24 cellular contexts compared by ENCODE assay signal in the genomic region with DNA sequence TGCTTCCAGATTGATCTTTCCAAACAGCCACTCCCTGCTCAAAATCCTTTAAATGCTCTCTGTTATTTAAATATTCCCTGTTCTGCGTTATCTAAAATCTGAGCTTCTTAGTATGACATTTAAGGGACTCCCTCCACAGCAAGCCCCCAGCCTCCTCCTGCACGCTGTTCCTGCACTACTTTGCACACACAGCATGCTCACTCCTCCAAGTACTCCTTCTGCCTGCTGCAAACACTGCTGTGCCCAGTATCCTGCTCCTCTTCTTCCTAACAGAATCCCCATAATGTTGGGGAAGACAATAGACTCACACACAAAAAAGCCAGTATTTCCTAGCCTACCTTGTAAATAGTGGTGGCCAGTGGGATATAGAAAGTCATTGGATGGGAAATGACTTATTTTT.
"Had no signal": no experiment of that assay in that cellular context is flagged by ENCODE, and none has a peak within 500 bp of the region (broad histone marks: within the 10 kb centered on the region; RNA-seq: fewer than 3 reads in every experiment).

No MANE protein-coding gene starts in this region.

- H3K4me3 ChIP-seq: coronary artery, lower lobe of right lung, testis, uterus had no signal

- H3K9me3 ChIP-seq: lower lobe of right lung, right atrium auricular region, testis, uterus had no signal

- H3K36me3 Mint-ChIP-seq: activated naive CD8-positive, alpha-beta T cell; natural killer cell treated with Interleukin-12 subunit alpha and Interleukin-12 subunit beta and Interleukin-15 and Interleukin-18, amount 100 ng/mL, for 72 hours had no signal

- H3K9me3 Mint-ChIP-seq: T-helper 2 cell treated with Interferon-gamma antibody and Interleukin-4, amounts not matched to agents 5 μg/mL and 100 μg/mL, for 36 hours had no signal

- H3K36me3 ChIP-seq: lower lobe of right lung, right atrium auricular region, uterus had no signal

- H3K4me3 Mint-ChIP-seq: activated naive CD8-positive, alpha-beta T cell; natural killer cell treated with Interleukin-12 subunit alpha and Interleukin-12 subunit beta and Interleukin-15 and Interleukin-18, amount 100 ng/mL, for 72 hours; T-helper 2 cell treated with Interferon-gamma antibody and Interleukin-4, amounts not matched to agents 5 μg/mL and 100 μg/mL, for 36 hours had no signal

- H3K27ac Mint-ChIP-seq: activated naive CD8-positive, alpha-beta T cell; natural killer cell treated with Interleukin-12 subunit alpha and Interleukin-12 subunit beta and Interleukin-15 and Interleukin-18, amount 100 ng/mL, for 72 hours; T-helper 2 cell treated with Interferon-gamma antibody and Interleukin-4, amounts not matched to agents 5 μg/mL and 100 μg/mL, for 36 hours had no signal

- DNase-seq: activated CD4-positive, alpha-beta T cell treated with anti-CD3 and anti-CD28 coated beads for 4 hours; activated CD4-positive, alpha-beta T cell treated with anti-CD3 and anti-CD28 coated beads, Interleukin-2, amount 50 U/mL, for 4 hours; activated effector memory CD4-positive, alpha-beta T cell treated with Interleukin-2 at 50 U/mL for 16 hours; activated naive CD4-positive, alpha-beta T cell treated with Interleukin-2 at 50 U/mL for 16 hours; activated T-cell treated with anti-CD3 and anti-CD28 coated beads for 4 hours; anterior cingulate cortex; dorsolateral prefrontal cortex; effector memory CD4-positive, alpha-beta T cell; hippocampal formation; lower lobe of right lung; occipital lobe; stimulated activated CD4-positive, alpha-beta T cell treated with anti-CD3 and anti-CD28 coated beads, Interleukin-12 subunit alpha, Interleukin-12 subunit beta, amount 100 ng/mL, for 4 hours; stimulated activated CD4-positive, alpha-beta T cell treated with anti-CD3 and anti-CD28 coated beads, Interleukin-4, amount 100 ng/mL, for 1 hour; stimulated activated naive CD8-positive, alpha-beta T cell treated with anti-CD3 and anti-CD28 coated beads, Interleukin-15, Interleukin-2, amounts not matched to agents 100 U/mL and 50 U/mL, for 24 hours; T-helper 1 cell; testis; trophoblast cell; uterus had no signal

- H2AFZ ChIP-seq: parathyroid adenoma had no signal

- H3K27ac ChIP-seq: coronary artery, dorsolateral prefrontal cortex, lower lobe of right lung, parathyroid adenoma, right atrium auricular region, testis, uterus had no signal

- H3K4me1 ChIP-seq: lower lobe of right lung, parathyroid adenoma, testis, uterus had no signal

- H3K79me2 ChIP-seq: parathyroid adenoma had no signal

- ATAC-seq: lower lobe of right lung; natural killer cell treated with Interleukin-12 subunit alpha and Interleukin-12 subunit beta and Interleukin-15 and Interleukin-18, amount 100 ng/mL, for 72 hours; stimulated activated naive CD8-positive, alpha-beta T cell treated with anti-CD3 and anti-CD28 coated beads, Interleukin-15, Interleukin-2, amounts not matched to agents 100 U/mL and 50 U/mL, for 24 hours had no signal

- H3K9ac ChIP-seq: parathyroid adenoma had no signal

- H3K27me3 ChIP-seq: right atrium auricular region, testis, uterus had no signal
